ENCODE assay signal across 20 cellular contexts in the genomic region with DNA sequence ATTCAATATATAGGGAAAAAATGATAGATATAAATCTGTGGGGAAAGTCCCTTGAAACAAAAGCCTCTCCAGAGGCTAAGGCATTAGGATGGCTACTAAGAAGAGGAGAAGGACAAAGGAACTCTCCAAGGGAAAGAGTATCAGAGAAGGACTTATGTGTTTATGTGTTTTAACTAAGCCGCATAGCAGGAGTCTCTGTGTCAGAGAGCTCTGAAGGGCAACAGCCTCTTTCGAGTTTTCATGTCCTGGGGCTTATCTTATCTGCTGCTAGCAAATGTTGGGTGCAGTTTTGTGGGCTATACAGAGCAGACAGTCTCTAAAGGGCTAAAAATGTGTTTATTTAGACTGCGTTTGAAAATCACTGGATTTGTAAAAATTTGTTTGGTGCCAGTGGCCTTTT.
"Had no signal": no experiment of that assay in that cellular context is flagged by ENCODE, and none has a peak within 500 bp of the region (broad histone marks: within the 10 kb centered on the region; RNA-seq: fewer than 3 reads in every experiment).

No MANE protein-coding gene starts in this region.

- H3K27ac Mint-ChIP-seq: activated T-cell treated with anti-CD3 and anti-CD28 coated beads, Interleukin-2, amount 50 U/mL, for 72 hours; nephron progenitor cell; progenitor cell of endocrine pancreas; T-helper 2 cell treated with Interferon-gamma antibody and Interleukin-4, amounts not matched to agents 5 μg/mL and 100 μg/mL, for 36 hours had no signal

- H3K27me3 Mint-ChIP-seq: progenitor cell of endocrine pancreas had no signal

- H3K36me3 ChIP-seq: ascending aorta, stomach, vagina had no signal

- DNase-seq: activated CD4-positive, alpha-beta T cell treated with anti-CD3 and anti-CD28 coated beads, Interleukin-2, amount 50 U/mL, for 1 hour; activated CD8-positive, alpha-beta memory T cell treated with anti-CD3 and anti-CD28 coated beads for 24 hours; activated effector memory CD4-positive, alpha-beta T cell treated with anti-CD3 and anti-CD28 coated beads, Interleukin-2, amount 50 U/mL, for 16 hours; activated naive CD4-positive, alpha-beta T cell treated with anti-CD3 and anti-CD28 coated beads, Interleukin-2, amount 50 U/mL, for 16 hours; activated T-cell treated with anti-CD3 and anti-CD28 coated beads, Interleukin-2, amount 50 U/mL, for 72 hours; dermis blood vessel endothelial cell; effector memory CD4-positive, alpha-beta T cell; hippocampal formation; kidney; nephron progenitor cell; stimulated activated CD4-positive, alpha-beta T cell treated with anti-CD3 and anti-CD28 coated beads, Interleukin-2, amount 100 ng/mL, for 48 hours; stomach; trophoblast cell had no signal

- ATAC-seq: activated CD4-positive, CD25-positive, alpha-beta regulatory T cell treated with anti-CD3 and anti-CD28 coated beads, Interleukin-2, amount 50 U/mL, for 24 hours; activated T-cell treated with anti-CD3 and anti-CD28 coated beads, Interleukin-2, amount 50 U/mL, for 72 hours; left lobe of liver had no signal

- H3K4me3 ChIP-seq: ascending aorta, lung, stomach, vagina had no signal

- H3K27me3 ChIP-seq: ascending aorta, stomach, vagina had no signal

- H3K4me3 Mint-ChIP-seq: activated T-cell treated with anti-CD3 and anti-CD28 coated beads, Interleukin-2, amount 50 U/mL, for 72 hours; nephron progenitor cell; T-helper 2 cell treated with Interferon-gamma antibody and Interleukin-4, amounts not matched to agents 5 μg/mL and 100 μg/mL, for 36 hours had no signal

- H3K27ac ChIP-seq: ascending aorta, stomach, vagina had no signal

- H3K9me3 Mint-ChIP-seq: activated T-cell treated with anti-CD3 and anti-CD28 coated beads, Interleukin-2, amount 50 U/mL, for 72 hours; nephron progenitor cell; T-helper 2 cell treated with Interferon-gamma antibody and Interleukin-4, amounts not matched to agents 5 μg/mL and 100 μg/mL, for 36 hours had no signal

- H3K4me1 ChIP-seq: ascending aorta, stomach, vagina had no signal

- H3K4me1 Mint-ChIP-seq: nephron progenitor cell had no signal
